34 cellular contexts compared by ENCODE assay signal in the genomic region with DNA sequence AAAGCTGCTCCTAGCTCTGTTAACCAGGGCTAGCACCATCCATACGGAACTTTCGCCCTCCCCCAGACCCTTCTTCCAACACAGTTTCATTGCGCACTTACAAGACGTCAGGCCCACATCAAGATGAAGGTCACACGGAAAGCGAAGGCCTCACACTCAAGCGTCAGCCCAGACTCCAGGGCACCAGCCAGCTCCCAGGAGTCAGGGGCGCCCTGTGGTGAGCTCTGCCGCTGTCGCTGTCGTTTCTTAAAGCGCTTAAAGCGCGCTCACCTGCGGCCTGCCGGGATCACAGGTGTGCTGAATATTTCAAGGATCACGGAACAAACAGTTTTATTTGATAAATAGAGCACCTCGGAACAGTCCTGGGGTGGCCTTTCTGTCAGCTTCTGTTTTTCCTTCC.
"Had no signal": no experiment of that assay in that cellular context is flagged by ENCODE, and none has a peak within 500 bp of the region (broad histone marks: within the 10 kb centered on the region; RNA-seq: fewer than 3 reads in every experiment).

No MANE protein-coding gene starts in this region.

- H3K4me3 ChIP-seq: breast epithelium, esophagus muscularis mucosa, pancreas, prostate gland, right atrium auricular region, smooth muscle cell, uterus had no signal

- H3K4me1 Mint-ChIP-seq: activated naive CD8-positive, alpha-beta T cell treated with anti-CD3 and anti-CD28 coated beads, Interleukin-2, amount 50 U/mL, for 24 hours; mesothelial cell of epicardium; naive B cell; stimulated activated memory B cell treated with anti-CD40 and anti-IgM and Interleukin-4, amounts not matched to agents 10 μg/mL and 1 μg/mL and 100 μg/mL, for 72 hours; stimulated activated naive CD8-positive, alpha-beta T cell treated with anti-CD3 and anti-CD28 coated beads, Interleukin-15, amount 100 ng/mL, for 72 hours had no signal

- H3K4me1 ChIP-seq: breast epithelium, esophagus muscularis mucosa, foreskin keratinocyte, pancreas, prostate gland, right atrium auricular region, uterus had no signal

- H3K4me3 Mint-ChIP-seq: activated naive CD8-positive, alpha-beta T cell treated with anti-CD3 and anti-CD28 coated beads, Interleukin-2, amount 50 U/mL, for 24 hours; activated T-helper 1 cell treated with anti-CD3 and anti-CD28 coated beads, Interleukin-12 subunit alpha, Interleukin-12 subunit beta, Interleukin-2, Interleukin-4 antibody, amounts not matched to agents 30 ng/mL and 10 ng/mL and 1 ng/mL, durations not matched to agents 14 hours and 24 hours and 36 hours; dendritic cell treated with granulocyte-macrophage colony-stimulating factor and Interleukin-4, amounts not matched to agents 40 ng/mL and 50 ng/mL, for 4 days; endodermal cell; mesothelial cell of epicardium; naive B cell; stimulated activated memory B cell treated with anti-CD40 and anti-IgM and Interleukin-4, amounts not matched to agents 10 μg/mL and 1 μg/mL and 100 μg/mL, for 72 hours; stimulated activated naive CD8-positive, alpha-beta T cell treated with anti-CD3 and anti-CD28 coated beads, Interleukin-15, amount 100 ng/mL, for 72 hours; T-helper 2 cell treated with Interferon-gamma antibody and Interleukin-4, amounts not matched to agents 5 μg/mL and 100 μg/mL, for 36 hours; type B pancreatic cell had no signal

- H3K9me3 Mint-ChIP-seq: activated naive CD8-positive, alpha-beta T cell treated with anti-CD3 and anti-CD28 coated beads, Interleukin-2, amount 50 U/mL, for 24 hours; activated T-helper 1 cell treated with anti-CD3 and anti-CD28 coated beads, Interleukin-12 subunit alpha, Interleukin-12 subunit beta, Interleukin-2, Interleukin-4 antibody, amounts not matched to agents 30 ng/mL and 10 ng/mL and 1 ng/mL, durations not matched to agents 14 hours and 24 hours and 36 hours; dendritic cell treated with granulocyte-macrophage colony-stimulating factor and Interleukin-4, amounts not matched to agents 40 ng/mL and 50 ng/mL, for 4 days; endodermal cell; mesothelial cell of epicardium; naive B cell; stimulated activated memory B cell treated with anti-CD40 and anti-IgM and Interleukin-4, amounts not matched to agents 10 μg/mL and 1 μg/mL and 100 μg/mL, for 72 hours; stimulated activated naive CD8-positive, alpha-beta T cell treated with anti-CD3 and anti-CD28 coated beads, Interleukin-15, amount 100 ng/mL, for 72 hours; T-helper 2 cell treated with Interferon-gamma antibody and Interleukin-4, amounts not matched to agents 5 μg/mL and 100 μg/mL, for 36 hours; type B pancreatic cell had no signal

- H3K9me3 ChIP-seq: breast epithelium, esophagus muscularis mucosa, pancreas, prostate gland, right atrium auricular region, uterus had no signal

- H3K27me3 Mint-ChIP-seq: dendritic cell treated with granulocyte-macrophage colony-stimulating factor and Interleukin-4, amounts not matched to agents 40 ng/mL and 50 ng/mL, for 4 days; stimulated activated memory B cell treated with anti-CD40 and anti-IgM and Interleukin-4, amounts not matched to agents 10 μg/mL and 1 μg/mL and 100 μg/mL, for 72 hours; type B pancreatic cell had no signal

- H3K4me2 ChIP-seq: smooth muscle cell had no signal

- ATAC-seq: activated naive CD8-positive, alpha-beta T cell treated with anti-CD3 and anti-CD28 coated beads, Interleukin-2, amount 50 U/mL, for 24 hours; foreskin keratinocyte; left cardiac atrium; pancreas; stimulated activated memory B cell treated with anti-CD40 and anti-IgM and Interleukin-4, amounts not matched to agents 10 μg/mL and 1 μg/mL and 100 μg/mL, for 72 hours; stimulated activated naive CD8-positive, alpha-beta T cell treated with anti-CD3 and anti-CD28 coated beads, Interleukin-15, amount 100 ng/mL, for 72 hours had no signal

- H3K36me3 ChIP-seq: breast epithelium, esophagus muscularis mucosa, pancreas, prostate gland, right atrium auricular region, uterus had no signal

- H3K27ac Mint-ChIP-seq: activated naive CD8-positive, alpha-beta T cell treated with anti-CD3 and anti-CD28 coated beads, Interleukin-2, amount 50 U/mL, for 24 hours; activated T-helper 1 cell treated with anti-CD3 and anti-CD28 coated beads, Interleukin-12 subunit alpha, Interleukin-12 subunit beta, Interleukin-2, Interleukin-4 antibody, amounts not matched to agents 30 ng/mL and 10 ng/mL and 1 ng/mL, durations not matched to agents 14 hours and 24 hours and 36 hours; dendritic cell treated with granulocyte-macrophage colony-stimulating factor and Interleukin-4, amounts not matched to agents 40 ng/mL and 50 ng/mL, for 4 days; endodermal cell; mesothelial cell of epicardium; stimulated activated memory B cell treated with anti-CD40 and anti-IgM and Interleukin-4, amounts not matched to agents 10 μg/mL and 1 μg/mL and 100 μg/mL, for 72 hours; T-helper 2 cell treated with Interferon-gamma antibody and Interleukin-4, amounts not matched to agents 5 μg/mL and 100 μg/mL, for 36 hours; type B pancreatic cell had no signal

- H3K27ac ChIP-seq: breast epithelium, esophagus muscularis mucosa, foreskin keratinocyte, pancreas, prostate gland, right atrium auricular region, uterus had no signal

- H3K36me3 Mint-ChIP-seq: mesothelial cell of epicardium; naive B cell; stimulated activated memory B cell treated with anti-CD40 and anti-IgM and Interleukin-4, amounts not matched to agents 10 μg/mL and 1 μg/mL and 100 μg/mL, for 72 hours; type B pancreatic cell had no signal

- DNase-seq: activated CD4-positive, alpha-beta T cell treated with anti-CD3 and anti-CD28 coated beads for 4 hours; activated CD4-positive, alpha-beta T cell treated with anti-CD3 and anti-CD28 coated beads, Interleukin-2, amount 50 U/mL, for 4 hours; activated CD4-positive, CD25-positive, alpha-beta regulatory T cell; activated CD8-positive, alpha-beta memory T cell treated with anti-CD3 and anti-CD28 coated beads for 24 hours; activated gamma-delta T cell; activated naive CD4-positive, alpha-beta T cell treated with anti-CD3 and anti-CD28 coated beads, Interleukin-2, amount 50 U/mL, for 16 hours; activated naive CD8-positive, alpha-beta T cell treated with anti-CD3 and anti-CD28 coated beads, Interleukin-2, amount 50 U/mL, for 24 hours; central memory CD4-positive, alpha-beta T cell; endodermal cell; foreskin keratinocyte; islet precursor cell; left cardiac atrium; mammary epithelial cell; naive B cell; nucleus accumbens; pancreas; stimulated activated CD4-positive, alpha-beta T cell treated with anti-CD3 and anti-CD28 coated beads, Interleukin-1b, Interleukin-23, amount 100 ng/mL, for 48 hours; stimulated activated CD4-positive, alpha-beta T cell treated with anti-CD3 and anti-CD28 coated beads, Interleukin-4, amount 100 ng/mL, for 4 hours; stimulated activated CD8-positive, alpha-beta memory T cell treated with anti-CD3 and anti-CD28 coated beads, Interleukin-4, amount 100 ng/mL, for 48 hours; stimulated activated naive CD8-positive, alpha-beta T cell treated with anti-CD3 and anti-CD28 coated beads, Interleukin-15, amount 100 ng/mL, for 72 hours; substantia nigra; T-helper 1 cell; uterus had no signal

- H3K27me3 ChIP-seq: breast epithelium, foreskin keratinocyte, pancreas, right atrium auricular region, uterus had no signal
